In the genomic region with DNA sequence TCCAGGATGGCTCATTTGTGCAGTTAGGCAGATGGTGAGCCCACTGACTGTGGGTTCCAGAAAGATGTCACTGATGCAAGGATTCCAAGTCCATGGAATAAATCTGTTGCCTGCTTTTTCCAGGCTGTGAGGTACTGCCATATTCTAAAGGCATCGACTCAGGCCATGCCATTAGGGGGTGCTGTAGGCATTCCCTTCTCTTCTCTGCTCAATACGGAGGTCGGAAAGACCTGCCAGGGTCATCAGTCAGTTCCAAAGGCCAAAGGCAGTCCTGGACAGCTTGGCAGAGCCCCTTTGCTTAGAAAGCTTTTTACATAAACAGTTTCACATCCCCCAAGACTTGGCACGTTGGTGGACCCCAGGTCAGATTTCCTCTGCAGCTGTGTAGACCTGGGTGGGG, we compare ENCODE assay signal across 8 cellular contexts. TPM values are rescaled to one million over a fixed set of nuclear protein-coding genes. Genes with fewer than 3 reads are reported as not detected.
DNase-seq lines count a peak whose midpoint lies in the region; ATAC-seq, FAIRE-seq and TF ChIP-seq lines count a peak whose summit lies in the region.

No MANE protein-coding gene starts in this region.

- intact Hi-C loops in activated B cell treated with CpG ODN at 0.5 μM for 24 hours (cut with micrococcal nuclease) (loop anchor here (1.0 to 2.0 kb wide), 2 partner anchors 17 to 151 kb away; a partner anchor contains a TSS), posterior vena cava (cut with DNase I) (no loop called here)

- no peak overlapping the region for H3K4me3 ChIP-seq in fibroblast of villous mesenchyme (ENCODE audit: low read depth, low read length)
- no peak overlapping the region for H3K4me3 ChIP-seq in neuronal stem cell (ENCODE audit: low read length in 2 of 2)

- H3K9me3 ChIP-seq in neuronal stem cell (replicated peaks in 1 of 2; ENCODE audit: control insufficient read depth in 2 of 2, insufficient read depth in 1 of 2, low read depth in 1 of 2, low read length in 2 of 2) = no peaks in the 10 kb centered on the region

- no peak overlapping the region for H2BK12ac ChIP-seq in neuronal stem cell (ENCODE audit: low read length)

- no peak overlapping the region for H3K4me2 ChIP-seq in neuronal stem cell (ENCODE audit: insufficient read depth, low read length, poor library complexity, severe bottlenecking)

- no peak overlapping the region for H4K8ac ChIP-seq in neuronal stem cell (ENCODE audit: low read depth, low read length)

- H4K91ac ChIP-seq in neuronal stem cell (ENCODE audit: low read depth, low read length, poor library complexity) = no peak overlapping the region

- H3K27me3 Mint-ChIP-seq in activated B cell treated with CpG ODN at 0.5 μM for 24 hours = no peaks in the 10 kb centered on the region

- no peaks in the 10 kb centered on the region for H3K79me1 ChIP-seq in neuronal stem cell (ENCODE audit: low read depth, low read length)

- peak; percentile 70 for FAIRE-seq in G401.6 (lab: Jason Lieb, UNC)

- no peak overlapping the region for H3K27ac ChIP-seq in neuronal stem cell (replicated peaks; ENCODE audit: low read length)

- H3K14ac ChIP-seq in neuronal stem cell (ENCODE audit: low read length) = no peak overlapping the region

- DNase-seq in 8988T (peak; percentile 48), NCI-H1694 treated with DMSO at 0.1 percent for 48 hours (lab: John Stamatoyannopoulos, UW) (peak; percentile 79), activated B cell treated with CpG ODN at 0.5 μM for 24 hours (no peak), fibroblast of villous mesenchyme (ENCODE audit: low read depth) (peak; percentile 66), neuronal stem cell (ENCODE audit: low spot score) (peak; percentile 64), posterior vena cava (ENCODE audit: low spot score) (no peak)

- TF ChIP-seq CTCF in activated B cell treated with CpG ODN at 0.5 μM for 24 hours (IDR thresholded peaks at IDR 0.05) (no peak), fibroblast of villous mesenchyme (IDR thresholded peaks at IDR 0.05; ENCODE audit: insufficient read depth, low read depth, low read length) (peak; percentile 80)

- no peak overlapping the region for H3K18ac ChIP-seq in neuronal stem cell (ENCODE audit: low read length)

- H3K4me3 Mint-ChIP-seq in activated B cell treated with CpG ODN at 0.5 μM for 24 hours = peak overlapping the region; percentile 15

- H3K27ac Mint-ChIP-seq in activated B cell treated with CpG ODN at 0.5 μM for 24 hours = peak overlapping the region; percentile 63

- no peak overlapping the region for H3K23ac ChIP-seq in neuronal stem cell (ENCODE audit: low read depth, low read length, poor library complexity)

- H3K9me3 Mint-ChIP-seq in activated B cell treated with CpG ODN at 0.5 μM for 24 hours = no peaks in the 10 kb centered on the region

- no peak overlapping the region for H2AFZ ChIP-seq in neuronal stem cell (ENCODE audit: low read length)

- no peak overlapping the region for H2BK15ac ChIP-seq in neuronal stem cell (ENCODE audit: low read length)

- H2AK5ac ChIP-seq in neuronal stem cell (ENCODE audit: low read depth, low read length) = no peak overlapping the region

- H3K4me1 ChIP-seq in neuronal stem cell (ENCODE audit: control insufficient read depth in 2 of 2, insufficient read depth in 1 of 2, low read depth in 1 of 2, low read length in 2 of 2) = no peaks in the 10 kb centered on the region

- peaks cover 38% of the 10 kb centered on the region for H3K4me1 Mint-ChIP-seq in activated B cell treated with CpG ODN at 0.5 μM for 24 hours

- WGBS in neuronal stem cell (ENCODE audit: extremely low coverage in 2 of 2, insufficient read length in 2 of 2, insufficient replicate concordance in 1 of 2), 2 donors = no CpG with 5 or more reads among the region's 4 CpGs

- ATAC-seq in activated B cell treated with CpG ODN at 0.5 μM for 24 hours (ENCODE audit: low read depth) = no peak
- ATAC-seq in GM19397 (IDR thresholded peaks at IDR 0.05; ENCODE audit: unreplicated experiment) = no peak

- H2BK120ac ChIP-seq in neuronal stem cell (ENCODE audit: low read depth, low read length) = no peak overlapping the region

- H3K4ac ChIP-seq in neuronal stem cell (ENCODE audit: low read length) = no peak overlapping the region

- no peak overlapping the region for H3K9ac ChIP-seq in neuronal stem cell (ENCODE audit: low read depth, low read length, poor library complexity)

- POLR2A ChIA-PET in activated B cell treated with CpG ODN at 0.5 μM for 24 hours (lab: Charles Lee) = interaction anchor here (0.6 to 3.0 kb wide), 7 partner anchors 11 to 314 kb away, joined by 3 to 37 read pairs (median 5); a partner anchor contains a TSS

- no peaks in the 10 kb centered on the region for H3K36me3 ChIP-seq in neuronal stem cell (replicated peaks in 1 of 2; ENCODE audit: control insufficient read depth in 2 of 2, insufficient read depth in 2 of 2, low read length in 2 of 2)

- CTCF ChIA-PET in activated B cell treated with CpG ODN at 0.5 μM for 24 hours (lab: Charles Lee) = interaction anchor here (1.3 to 6.9 kb wide), 5 partner anchors 12 to 810 kb away, joined by 5 to 56 read pairs (median 6); a partner anchor contains a TSS

- no peaks in the 10 kb centered on the region for H3K36me3 Mint-ChIP-seq in activated B cell treated with CpG ODN at 0.5 μM for 24 hours (ENCODE audit: low read depth)

- H2BK5ac ChIP-seq in neuronal stem cell (ENCODE audit: low read length) = no peak overlapping the region

- H3K27me3 ChIP-seq in neuronal stem cell (ENCODE audit: control insufficient read depth in 3 of 3, insufficient read depth in 3 of 3, low read depth in 1 of 3, low read length in 3 of 3) = peaks cover 0 to 19% (median 0%) of the 10 kb centered on the region in 3 experiments

RNA-seq across cellular contexts. Expression of a gene that starts 31.7 kb away (rescaled TPM):
- total RNA-seq in activated B cell treated with CpG ODN at 0.5 μM for 24 hours = not detected in 2 replicates
- total RNA-seq in fibroblast of villous mesenchyme = under 0.01 TPM in 1 of 2 replicates, not detected in the other
- polyA plus RNA-seq in neuronal stem cell (2013, experiment 1 of 2) = 0.25 TPM
- 0.21 TPM for polyA plus RNA-seq in neuronal stem cell (2013, experiment 2 of 2)
- total RNA-seq in posterior vena cava = under 1 TPM in 1 of 2 donors, not detected in 1; 0.29 TPM

RNA-seq across cellular contexts. Expression of a gene that starts 47.3 kb away (rescaled TPM):
- not detected in 2 replicates for total RNA-seq in activated B cell treated with CpG ODN at 0.5 μM for 24 hours
- not detected in 2 replicates for total RNA-seq in fibroblast of villous mesenchyme
- 0.03 TPM for polyA plus RNA-seq in neuronal stem cell (2013, experiment 1 of 2)
- 0.10 TPM for polyA plus RNA-seq in neuronal stem cell (2013, experiment 2 of 2)
- not detected for total RNA-seq in posterior vena cava

Comparison
In these comparisons a context has a peak if more than half of its experiments do, and no peak if none do; other contexts are left out.
1. DNase-seq: peak in 8988T (single experiment), NCI-H1694 treated with DMSO at 0.1 percent for 48 hours (single experiment), fibroblast of villous mesenchyme (single experiment) and neuronal stem cell (single experiment); none in activated B cell treated with CpG ODN at 0.5 μM for 24 hours (single experiment) and posterior vena cava (single experiment).